Comparison of ENCODE assay signal across 31 cellular contexts in the genomic region with DNA sequence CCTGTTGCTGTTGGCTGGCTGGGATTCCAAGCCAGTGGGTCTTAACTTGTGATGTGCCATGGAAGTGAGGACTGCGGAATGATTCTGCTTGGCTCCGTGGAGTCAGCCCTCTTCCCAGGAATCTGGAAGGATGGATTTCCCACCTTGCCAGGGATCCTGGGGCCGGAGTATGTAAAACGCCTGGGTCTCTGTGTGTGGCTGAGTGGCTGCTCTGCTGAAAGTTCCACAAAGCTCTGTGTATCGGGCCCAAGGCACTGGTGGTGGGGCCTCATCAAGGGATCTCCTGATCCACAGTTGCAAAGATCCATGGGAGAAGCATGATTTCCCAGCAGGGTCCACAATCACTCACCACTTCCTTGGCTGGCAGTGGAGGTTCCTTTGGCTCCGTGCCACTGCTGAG. TPM values are rescaled to one million over a fixed set of nuclear protein-coding genes. Genes with fewer than 3 reads are reported as not detected.
"Had no signal": no experiment of that assay in that cellular context is flagged by ENCODE, and none has a peak within 500 bp of the region (broad histone marks: within the 10 kb centered on the region; RNA-seq: fewer than 3 reads in every experiment).

No MANE protein-coding gene starts in this region.

- H3K36me3 Mint-ChIP-seq: mesothelial cell of epicardium had no signal

- H3K9me3 ChIP-seq: colonic mucosa, esophagus squamous epithelium, gastrocnemius medialis, left lung, lower lobe of right lung, mucosa of descending colon had no signal

- H3K4me1 ChIP-seq: colonic mucosa, esophagus squamous epithelium, gastrocnemius medialis, heart right ventricle, left lung, lower lobe of right lung had no signal

- H3K27ac ChIP-seq: colonic mucosa, epithelial cell of prostate, esophagus squamous epithelium, gastrocnemius medialis, heart right ventricle, left lung, lower lobe of right lung had no signal

- H3K27me3 ChIP-seq: colonic mucosa had no signal

- H3K4me3 ChIP-seq: colonic mucosa, esophagus squamous epithelium, gastrocnemius medialis, heart right ventricle, left lung, lower lobe of right lung, mucosa of descending colon had no signal

- ATAC-seq: effector memory CD8-positive, alpha-beta T cell; esophagus mucosa; gastrocnemius medialis; heart right ventricle; left cardiac atrium; left lung; left ventricle myocardium superior; lower lobe of right lung; mucosa of descending colon had no signal

- H3K9me3 Mint-ChIP-seq: endodermal cell had no signal

- H3K27ac Mint-ChIP-seq: dendritic cell treated with granulocyte-macrophage colony-stimulating factor and Interleukin-4, amounts not matched to agents 40 ng/mL and 50 ng/mL, for 4 days; effector memory CD8-positive, alpha-beta T cell; endodermal cell; mesothelial cell of epicardium had no signal

- FAIRE-seq: endometrium, islet of Langerhans, keratinocyte had no signal

- DNase-seq: colonic mucosa; cortex of kidney; effector CD8-positive, alpha-beta T cell; effector memory CD8-positive, alpha-beta T cell; endodermal cell; erythroblast; esophagus squamous epithelium; foreskin fibroblast; foreskin melanocyte; gastrocnemius medialis; glutamatergic neuron; heart right ventricle; hippocampal formation; left cardiac atrium; left lung; left ventricle myocardium superior; lower lobe of right lung; mesenchymal stem cell; mucosa of descending colon had no signal

- H3K4me1 Mint-ChIP-seq: endodermal cell, mesothelial cell of epicardium had no signal

- H3K4me3 Mint-ChIP-seq: dendritic cell treated with granulocyte-macrophage colony-stimulating factor and Interleukin-4, amounts not matched to agents 40 ng/mL and 50 ng/mL, for 4 days; effector memory CD8-positive, alpha-beta T cell; endodermal cell; mesothelial cell of epicardium had no signal

- H3K36me3 ChIP-seq: colonic mucosa, esophagus squamous epithelium, gastrocnemius medialis, heart right ventricle, left lung, lower lobe of right lung had no signal

RNA-seq across cellular contexts. Expression of gene TMEM271, which starts 24.1 kb away (rescaled TPM):
- total RNA-seq: colonic mucosa, dermis microvascular lymphatic vessel endothelial cell, endodermal cell, esophagus mucosa, gastrocnemius medialis, glomerular endothelial cell, heart right ventricle, kidney epithelial cell, left cardiac atrium, left lung, left ventricle myocardium superior, lower lobe of right lung, lung microvascular endothelial cell, mesenteric fat pad, mesothelial cell of epicardium had no signal
- polyA plus RNA-seq: heart right ventricle, keratinocyte had no signal

RNA-seq across cellular contexts. Expression of gene PDE6B, which starts 25.2 kb away (rescaled TPM):
- total RNA-seq: gastrocnemius medialis had no signal
- polyA plus RNA-seq: keratinocyte had no signal
